ENCODE assay signal across 8 cellular contexts in the genomic region with DNA sequence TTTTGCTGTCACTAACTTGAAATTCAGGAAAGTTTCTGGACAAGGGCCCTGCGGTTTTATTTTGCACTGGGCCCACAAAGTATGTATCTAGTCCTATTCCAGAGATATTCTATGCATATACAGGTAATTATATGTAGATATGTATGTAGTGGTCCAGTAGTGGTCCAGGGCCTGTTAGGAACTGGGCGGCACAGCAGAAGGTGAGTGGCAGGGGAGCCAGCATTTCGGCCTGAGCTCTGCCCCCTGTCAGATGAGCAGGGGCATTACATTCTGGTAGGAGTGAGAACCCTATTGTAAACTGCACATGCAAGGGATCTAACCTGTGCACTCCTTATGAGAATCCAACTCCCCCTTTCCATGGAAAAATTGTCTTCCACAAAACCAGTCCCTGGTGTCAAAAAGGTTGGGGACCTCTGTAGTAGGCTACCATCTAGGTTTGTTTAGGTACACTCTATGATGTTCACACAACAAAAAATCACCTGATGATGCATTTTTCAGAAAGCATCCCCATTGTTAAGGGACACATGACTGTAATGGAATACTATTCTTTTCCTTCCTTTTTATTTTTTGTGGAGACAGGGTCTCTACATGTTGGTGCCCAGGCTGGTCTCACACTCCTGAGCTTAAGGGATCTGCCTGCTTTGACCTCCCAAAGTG. TPM values are rescaled to one million over a fixed set of nuclear protein-coding genes. Genes with fewer than 3 reads are reported as not detected.
DNase-seq lines count a peak whose midpoint lies in the region; ATAC-seq and TF ChIP-seq lines count a peak whose summit lies in the region.

No MANE protein-coding gene starts in this region.

- no peak overlapping the region for H3K27ac ChIP-seq in breast epithelium
- H3K27ac ChIP-seq in coronary artery: no peak overlapping the region

- H3K36me3 ChIP-seq in breast epithelium (no peaks in the 10 kb centered on the region), skeletal muscle satellite cell (ENCODE audit: insufficient read depth, low read length) (peaks cover under 1% of the 10 kb centered on the region)

- H3K9me3 Mint-ChIP-seq in MCF 10A (ENCODE audit: unreplicated experiment): no peaks in the 10 kb centered on the region

- peak overlapping the region; percentile 28 for H3K4me2 ChIP-seq in skeletal muscle satellite cell (ENCODE audit: low read length)

- no peaks in the 10 kb centered on the region for H3K4me1 ChIP-seq in breast epithelium
- peaks cover 9% of the 10 kb centered on the region for H3K4me1 ChIP-seq in skeletal muscle satellite cell (ENCODE audit: control insufficient read depth, insufficient read depth, low read length)

- TF ChIP-seq CTCF in MCF 10A (IDR thresholded peaks at IDR 0.05; ENCODE audit: unreplicated experiment) (peak; percentile 44), breast epithelium (IDR thresholded peaks at IDR 0.05) (no peak), coronary artery (IDR thresholded peaks at IDR 0.05) (no peak)

- POLR2A ChIA-PET in MCF 10A (lab: Yijun Ruan, JAX): interaction anchor here (0.7 kb wide), 1 partner anchor 25 kb away, joined by 3 read pairs; no protein-coding TSS in a partner anchor

- H3K36me3 Mint-ChIP-seq in MCF 10A (ENCODE audit: insufficient read depth, unreplicated experiment): peaks cover 6% of the 10 kb centered on the region

- no peak overlapping the region for H3K27ac Mint-ChIP-seq in MCF 10A (ENCODE audit: low read depth, unreplicated experiment)

- no peaks in the 10 kb centered on the region for H3K27me3 ChIP-seq in breast epithelium
- no peaks in the 10 kb centered on the region for H3K27me3 ChIP-seq in skeletal muscle satellite cell (ENCODE audit: control insufficient read depth, insufficient read depth, low read length)

- no peaks in the 10 kb centered on the region for H3K27me3 Mint-ChIP-seq in MCF 10A (ENCODE audit: insufficient read depth, unreplicated experiment)

- H3K4me1 Mint-ChIP-seq in MCF 10A (ENCODE audit: insufficient read depth, unreplicated experiment): peaks cover 5% of the 10 kb centered on the region

- H3K9me3 ChIP-seq in breast epithelium (no peaks in the 10 kb centered on the region), skeletal muscle satellite cell (replicated peaks; ENCODE audit: low read length) (no peaks in the 10 kb centered on the region)

- peak overlapping the region in 1 of 3 donors; percentile 27 for H3K4me3 ChIP-seq in breast epithelium
- peak overlapping the region; percentile 34 for H3K4me3 ChIP-seq in coronary artery
- H3K4me3 ChIP-seq in skeletal muscle satellite cell (ENCODE audit: low read length): no peak overlapping the region

- H3K9ac ChIP-seq in skeletal muscle satellite cell (ENCODE audit: low read depth, low read length): no peak overlapping the region

- H3K4me3 Mint-ChIP-seq in MCF 10A (ENCODE audit: unreplicated experiment): no peak overlapping the region

- ATAC-seq in GM18511 (IDR thresholded peaks at IDR 0.05; ENCODE audit: unreplicated experiment): no peak
- ATAC-seq in HG02678 (IDR thresholded peaks at IDR 0.05; ENCODE audit: unreplicated experiment): no peak

- CTCF ChIA-PET in MCF 10A (lab: Yijun Ruan, JAX): interaction anchor here (0.6 to 0.9 kb wide), 2 partner anchors 42 to 331 kb away, joined by 3 to 5 read pairs; no protein-coding TSS in a partner anchor

- DNase-seq in MCF 10A (ENCODE audit: unreplicated experiment) (peak; percentile 51), breast epithelium (ENCODE audit: low spot score in 2 of 2) (no peak), NOMO-1 treated with DMSO at 0.1 percent for 48 hours (lab: John Stamatoyannopoulos, UW; ENCODE audit: unreplicated experiment) (peak; percentile 24), coronary artery (ENCODE audit: low spot score) (no peak), activated gamma-delta T cell (lab: John Stamatoyannopoulos, UW) (no peak)

- BruUV-seq in MCF 10A (replicated peaks; lab: Mats Ljungman, UMichigan): no TSS peak

- intact Hi-C loops in MCF 10A (cut with micrococcal nuclease): no loop called here
- intact Hi-C loops in breast epithelium (cut with DNase I; ENCODE audit: low total_unique reads): loop anchor here (5.0 kb wide), 1 partner anchor 563 kb away; no protein-coding TSS in a partner anchor

- no peak for TF ChIP-seq POLR2A in breast epithelium (IDR thresholded peaks at IDR 0.05)

RNA-seq across cellular contexts. Expression of gene PPP4R3B, which starts 2.8 kb away (rescaled TPM):
- total RNA-seq in MCF 10A (2022): 97.2 and 97.4 TPM in 2 replicates
- total RNA-seq in breast epithelium: 10 to 100 TPM; 56.4 to 91.3 (median 71.4) TPM
- total RNA-seq in skeletal muscle satellite cell (2012; rRNA removed): 34.1 and 38.0 TPM in 2 replicates

Comparison
In these comparisons a context has a peak if more than half of its experiments do, and no peak if none do; other contexts are left out.
1. DNase-seq: peak in MCF 10A (single experiment) and NOMO-1 treated with DMSO at 0.1 percent for 48 hours (single experiment); none in breast epithelium (0 of 2), coronary artery (single experiment) and activated gamma-delta T cell (single experiment).